In genomic region chr10:124462348-124462695, GRCh38 we compare ENCODE assay signal across 1 cellular context.
TF ChIP-seq lines count a peak whose summit lies in the region.

No MANE protein-coding gene starts in this region.

TF ChIP-seq in A549, 52 proteins besides CTCF, POLR2A, EP300 and RAD21 (continued from another document):
- TF ChIP-seq FOSL2 (IDR thresholded peaks at IDR 0.05) (no peak), FOSL2 (CRISPR knock-in tag; IDR thresholded peaks at IDR 0.05) (no peak), POLR2AphosphoS2 (conservative IDR thresholded peaks at IDR 0.05; ENCODE audit: low read length) (no peak), RARB (CRISPR knock-in tag; IDR thresholded peaks at IDR 0.05) (no peak), ZC3H11A (IDR thresholded peaks at IDR 0.05) (no peak), JUN (IDR thresholded peaks at IDR 0.05) (no peak), ESRRA (IDR thresholded peaks at IDR 0.05; ENCODE audit: borderline replicate concordance, low read length) (no peak), MAFK (IDR thresholded peaks at IDR 0.05; ENCODE audit: partially characterized antibody) (no peak), ZFP36 (IDR thresholded peaks at IDR 0.05; ENCODE audit: borderline replicate concordance, partially characterized antibody) (no peak), RCOR1 (IDR thresholded peaks at IDR 0.05; ENCODE audit: low read depth, low read length) (no peak), RNF2 (IDR thresholded peaks at IDR 0.05; ENCODE audit: borderline replicate concordance, low read depth) (no peak)
- TF ChIP-seq, protein P1, sequence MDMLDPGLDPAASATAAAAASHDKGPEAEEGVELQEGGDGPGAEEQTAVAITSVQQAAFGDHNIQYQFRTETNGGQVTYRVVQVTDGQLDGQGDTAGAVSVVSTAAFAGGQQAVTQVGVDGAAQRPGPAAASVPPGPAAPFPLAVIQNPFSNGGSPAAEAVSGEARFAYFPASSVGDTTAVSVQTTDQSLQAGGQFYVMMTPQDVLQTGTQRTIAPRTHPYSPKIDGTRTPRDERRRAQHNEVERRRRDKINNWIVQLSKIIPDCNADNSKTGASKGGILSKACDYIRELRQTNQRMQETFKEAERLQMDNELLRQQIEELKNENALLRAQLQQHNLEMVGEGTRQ (IDR thresholded peaks at IDR 0.05), result no peak
- TF ChIP-seq, protein P2, sequence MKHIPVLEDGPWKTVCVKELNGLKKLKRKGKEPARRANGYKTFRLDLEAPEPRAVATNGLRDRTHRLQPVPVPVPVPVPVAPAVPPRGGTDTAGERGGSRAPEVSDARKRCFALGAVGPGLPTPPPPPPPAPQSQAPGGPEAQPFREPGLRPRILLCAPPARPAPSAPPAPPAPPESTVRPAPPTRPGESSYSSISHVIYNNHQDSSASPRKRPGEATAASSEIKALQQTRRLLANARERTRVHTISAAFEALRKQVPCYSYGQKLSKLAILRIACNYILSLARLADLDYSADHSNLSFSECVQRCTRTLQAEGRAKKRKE (CRISPR knock-in tag; IDR thresholded peaks at IDR 0.05; ENCODE audit: low read depth), result no peak
